ENCODE assay signal across 1 cellular context in the genomic region with DNA sequence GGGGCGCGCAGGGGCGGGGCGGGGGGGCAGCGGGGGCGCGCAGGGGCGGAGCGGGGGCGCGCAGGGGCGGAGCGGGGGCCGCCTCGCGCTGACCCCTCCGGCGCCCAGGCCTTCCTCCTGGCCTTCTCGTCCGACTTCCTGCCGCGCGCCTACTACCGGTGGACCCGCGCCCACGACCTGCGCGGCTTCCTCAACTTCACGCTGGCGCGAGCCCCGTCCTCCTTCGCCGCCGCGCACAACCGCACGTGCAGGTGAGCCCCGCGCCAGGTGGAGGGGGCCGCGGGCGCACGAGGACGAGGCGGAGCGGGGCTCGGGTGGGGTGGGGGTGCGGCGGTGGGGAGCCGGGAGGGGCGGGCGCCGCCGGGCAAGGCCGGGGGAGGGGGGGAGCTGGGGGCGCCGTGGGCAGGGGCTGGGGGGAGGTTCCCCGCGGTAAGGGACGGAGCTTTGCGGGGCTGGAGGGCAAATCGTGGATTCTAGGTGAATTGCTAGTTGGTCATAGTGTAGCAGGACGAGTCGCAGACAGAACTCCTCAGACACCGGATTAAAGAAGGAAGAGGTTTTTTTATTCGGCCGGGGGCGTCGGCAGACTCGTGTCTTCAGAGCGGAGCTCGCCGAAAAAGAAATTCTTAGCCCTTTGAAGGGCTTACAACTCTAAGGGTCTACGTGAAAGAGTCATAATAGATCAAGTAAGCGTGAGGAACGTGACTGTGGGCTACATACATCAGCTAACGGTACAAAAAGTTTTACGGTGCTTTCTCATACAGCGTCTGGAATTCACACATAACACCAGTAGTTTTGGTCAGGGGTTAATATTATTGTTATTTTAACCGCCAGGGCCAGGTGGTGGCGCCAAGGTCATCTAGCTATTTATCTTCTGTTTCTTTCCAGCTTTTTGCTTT.
TF ChIP-seq lines count a peak whose summit lies in the region.

No MANE protein-coding gene starts in this region.

TF ChIP-seq in K562, 482 proteins besides CTCF, POLR2A, EP300 and RAD21 (continued from another document):
- TF ChIP-seq, protein P1, sequence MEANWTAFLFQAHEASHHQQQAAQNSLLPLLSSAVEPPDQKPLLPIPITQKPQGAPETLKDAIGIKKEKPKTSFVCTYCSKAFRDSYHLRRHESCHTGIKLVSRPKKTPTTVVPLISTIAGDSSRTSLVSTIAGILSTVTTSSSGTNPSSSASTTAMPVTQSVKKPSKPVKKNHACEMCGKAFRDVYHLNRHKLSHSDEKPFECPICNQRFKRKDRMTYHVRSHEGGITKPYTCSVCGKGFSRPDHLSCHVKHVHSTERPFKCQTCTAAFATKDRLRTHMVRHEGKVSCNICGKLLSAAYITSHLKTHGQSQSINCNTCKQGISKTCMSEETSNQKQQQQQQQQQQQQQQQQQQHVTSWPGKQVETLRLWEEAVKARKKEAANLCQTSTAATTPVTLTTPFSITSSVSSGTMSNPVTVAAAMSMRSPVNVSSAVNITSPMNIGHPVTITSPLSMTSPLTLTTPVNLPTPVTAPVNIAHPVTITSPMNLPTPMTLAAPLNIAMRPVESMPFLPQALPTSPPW (CRISPR knock-in tag; IDR thresholded peaks at IDR 0.05) = peak; percentile 87
- TF ChIP-seq, protein P2, sequence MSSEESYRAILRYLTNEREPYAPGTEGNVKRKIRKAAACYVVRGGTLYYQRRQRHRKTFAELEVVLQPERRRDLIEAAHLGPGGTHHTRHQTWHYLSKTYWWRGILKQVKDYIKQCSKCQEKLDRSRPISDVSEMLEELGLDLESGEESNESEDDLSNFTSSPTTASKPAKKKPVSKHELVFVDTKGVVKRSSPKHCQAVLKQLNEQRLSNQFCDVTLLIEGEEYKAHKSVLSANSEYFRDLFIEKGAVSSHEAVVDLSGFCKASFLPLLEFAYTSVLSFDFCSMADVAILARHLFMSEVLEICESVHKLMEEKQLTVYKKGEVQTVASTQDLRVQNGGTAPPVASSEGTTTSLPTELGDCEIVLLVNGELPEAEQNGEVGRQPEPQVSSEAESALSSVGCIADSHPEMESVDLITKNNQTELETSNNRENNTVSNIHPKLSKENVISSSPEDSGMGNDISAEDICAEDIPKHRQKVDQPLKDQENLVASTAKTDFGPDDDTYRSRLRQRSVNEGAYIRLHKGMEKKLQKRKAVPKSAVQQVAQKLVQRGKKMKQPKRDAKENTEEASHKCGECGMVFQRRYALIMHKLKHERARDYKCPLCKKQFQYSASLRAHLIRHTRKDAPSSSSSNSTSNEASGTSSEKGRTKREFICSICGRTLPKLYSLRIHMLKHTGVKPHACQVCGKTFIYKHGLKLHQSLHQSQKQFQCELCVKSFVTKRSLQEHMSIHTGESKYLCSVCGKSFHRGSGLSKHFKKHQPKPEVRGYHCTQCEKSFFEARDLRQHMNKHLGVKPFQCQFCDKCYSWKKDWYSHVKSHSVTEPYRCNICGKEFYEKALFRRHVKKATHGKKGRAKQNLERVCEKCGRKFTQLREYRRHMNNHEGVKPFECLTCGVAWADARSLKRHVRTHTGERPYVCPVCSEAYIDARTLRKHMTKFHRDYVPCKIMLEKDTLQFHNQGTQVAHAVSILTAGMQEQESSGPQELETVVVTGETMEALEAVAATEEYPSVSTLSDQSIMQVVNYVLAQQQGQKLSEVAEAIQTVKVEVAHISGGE (CRISPR knock-in tag; IDR thresholded peaks at IDR 0.05) = peak in 1 of 3 experiments; percentile 77; a peak in 2 of 6 replicates
- TF ChIP-seq RBFOX2 (IDR thresholded peaks at IDR 0.05; ENCODE audit: low read depth, low read length) (peak; percentile 59), BHLHE40 (IDR thresholded peaks at IDR 0.05; ENCODE audit: low read length) (peak; percentile 60; the same call in 1 of the 2 replicates), ZBTB7A (IDR thresholded peaks at IDR 0.05; ENCODE audit: borderline replicate concordance, control insufficient read depth, low read depth, low read length) (peak; percentile 29; the same call in 1 of the 2 replicates), ZNF3 (CRISPR knock-in tag; IDR thresholded peaks at IDR 0.05) (no peak), ZNF584 (CRISPR knock-in tag; IDR thresholded peaks at IDR 0.05; ENCODE audit: low read depth) (peak; percentile 74; the same call in 1 of the 2 replicates)
- TF ChIP-seq, protein P3, sequence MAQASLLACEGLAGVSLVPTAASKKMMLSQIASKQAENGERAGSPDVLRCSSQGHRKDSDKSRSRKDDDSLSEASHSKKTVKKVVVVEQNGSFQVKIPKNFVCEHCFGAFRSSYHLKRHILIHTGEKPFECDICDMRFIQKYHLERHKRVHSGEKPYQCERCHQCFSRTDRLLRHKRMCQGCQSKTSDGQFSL (CRISPR knock-in tag; IDR thresholded peaks at IDR 0.05) = peak; percentile 80
- TF ChIP-seq, protein P3 (tag; IDR thresholded peaks at IDR 0.05) = peak in 1 of 2 experiments; percentile 31; a peak in 1 of 4 replicates
- TF ChIP-seq, protein P4, sequence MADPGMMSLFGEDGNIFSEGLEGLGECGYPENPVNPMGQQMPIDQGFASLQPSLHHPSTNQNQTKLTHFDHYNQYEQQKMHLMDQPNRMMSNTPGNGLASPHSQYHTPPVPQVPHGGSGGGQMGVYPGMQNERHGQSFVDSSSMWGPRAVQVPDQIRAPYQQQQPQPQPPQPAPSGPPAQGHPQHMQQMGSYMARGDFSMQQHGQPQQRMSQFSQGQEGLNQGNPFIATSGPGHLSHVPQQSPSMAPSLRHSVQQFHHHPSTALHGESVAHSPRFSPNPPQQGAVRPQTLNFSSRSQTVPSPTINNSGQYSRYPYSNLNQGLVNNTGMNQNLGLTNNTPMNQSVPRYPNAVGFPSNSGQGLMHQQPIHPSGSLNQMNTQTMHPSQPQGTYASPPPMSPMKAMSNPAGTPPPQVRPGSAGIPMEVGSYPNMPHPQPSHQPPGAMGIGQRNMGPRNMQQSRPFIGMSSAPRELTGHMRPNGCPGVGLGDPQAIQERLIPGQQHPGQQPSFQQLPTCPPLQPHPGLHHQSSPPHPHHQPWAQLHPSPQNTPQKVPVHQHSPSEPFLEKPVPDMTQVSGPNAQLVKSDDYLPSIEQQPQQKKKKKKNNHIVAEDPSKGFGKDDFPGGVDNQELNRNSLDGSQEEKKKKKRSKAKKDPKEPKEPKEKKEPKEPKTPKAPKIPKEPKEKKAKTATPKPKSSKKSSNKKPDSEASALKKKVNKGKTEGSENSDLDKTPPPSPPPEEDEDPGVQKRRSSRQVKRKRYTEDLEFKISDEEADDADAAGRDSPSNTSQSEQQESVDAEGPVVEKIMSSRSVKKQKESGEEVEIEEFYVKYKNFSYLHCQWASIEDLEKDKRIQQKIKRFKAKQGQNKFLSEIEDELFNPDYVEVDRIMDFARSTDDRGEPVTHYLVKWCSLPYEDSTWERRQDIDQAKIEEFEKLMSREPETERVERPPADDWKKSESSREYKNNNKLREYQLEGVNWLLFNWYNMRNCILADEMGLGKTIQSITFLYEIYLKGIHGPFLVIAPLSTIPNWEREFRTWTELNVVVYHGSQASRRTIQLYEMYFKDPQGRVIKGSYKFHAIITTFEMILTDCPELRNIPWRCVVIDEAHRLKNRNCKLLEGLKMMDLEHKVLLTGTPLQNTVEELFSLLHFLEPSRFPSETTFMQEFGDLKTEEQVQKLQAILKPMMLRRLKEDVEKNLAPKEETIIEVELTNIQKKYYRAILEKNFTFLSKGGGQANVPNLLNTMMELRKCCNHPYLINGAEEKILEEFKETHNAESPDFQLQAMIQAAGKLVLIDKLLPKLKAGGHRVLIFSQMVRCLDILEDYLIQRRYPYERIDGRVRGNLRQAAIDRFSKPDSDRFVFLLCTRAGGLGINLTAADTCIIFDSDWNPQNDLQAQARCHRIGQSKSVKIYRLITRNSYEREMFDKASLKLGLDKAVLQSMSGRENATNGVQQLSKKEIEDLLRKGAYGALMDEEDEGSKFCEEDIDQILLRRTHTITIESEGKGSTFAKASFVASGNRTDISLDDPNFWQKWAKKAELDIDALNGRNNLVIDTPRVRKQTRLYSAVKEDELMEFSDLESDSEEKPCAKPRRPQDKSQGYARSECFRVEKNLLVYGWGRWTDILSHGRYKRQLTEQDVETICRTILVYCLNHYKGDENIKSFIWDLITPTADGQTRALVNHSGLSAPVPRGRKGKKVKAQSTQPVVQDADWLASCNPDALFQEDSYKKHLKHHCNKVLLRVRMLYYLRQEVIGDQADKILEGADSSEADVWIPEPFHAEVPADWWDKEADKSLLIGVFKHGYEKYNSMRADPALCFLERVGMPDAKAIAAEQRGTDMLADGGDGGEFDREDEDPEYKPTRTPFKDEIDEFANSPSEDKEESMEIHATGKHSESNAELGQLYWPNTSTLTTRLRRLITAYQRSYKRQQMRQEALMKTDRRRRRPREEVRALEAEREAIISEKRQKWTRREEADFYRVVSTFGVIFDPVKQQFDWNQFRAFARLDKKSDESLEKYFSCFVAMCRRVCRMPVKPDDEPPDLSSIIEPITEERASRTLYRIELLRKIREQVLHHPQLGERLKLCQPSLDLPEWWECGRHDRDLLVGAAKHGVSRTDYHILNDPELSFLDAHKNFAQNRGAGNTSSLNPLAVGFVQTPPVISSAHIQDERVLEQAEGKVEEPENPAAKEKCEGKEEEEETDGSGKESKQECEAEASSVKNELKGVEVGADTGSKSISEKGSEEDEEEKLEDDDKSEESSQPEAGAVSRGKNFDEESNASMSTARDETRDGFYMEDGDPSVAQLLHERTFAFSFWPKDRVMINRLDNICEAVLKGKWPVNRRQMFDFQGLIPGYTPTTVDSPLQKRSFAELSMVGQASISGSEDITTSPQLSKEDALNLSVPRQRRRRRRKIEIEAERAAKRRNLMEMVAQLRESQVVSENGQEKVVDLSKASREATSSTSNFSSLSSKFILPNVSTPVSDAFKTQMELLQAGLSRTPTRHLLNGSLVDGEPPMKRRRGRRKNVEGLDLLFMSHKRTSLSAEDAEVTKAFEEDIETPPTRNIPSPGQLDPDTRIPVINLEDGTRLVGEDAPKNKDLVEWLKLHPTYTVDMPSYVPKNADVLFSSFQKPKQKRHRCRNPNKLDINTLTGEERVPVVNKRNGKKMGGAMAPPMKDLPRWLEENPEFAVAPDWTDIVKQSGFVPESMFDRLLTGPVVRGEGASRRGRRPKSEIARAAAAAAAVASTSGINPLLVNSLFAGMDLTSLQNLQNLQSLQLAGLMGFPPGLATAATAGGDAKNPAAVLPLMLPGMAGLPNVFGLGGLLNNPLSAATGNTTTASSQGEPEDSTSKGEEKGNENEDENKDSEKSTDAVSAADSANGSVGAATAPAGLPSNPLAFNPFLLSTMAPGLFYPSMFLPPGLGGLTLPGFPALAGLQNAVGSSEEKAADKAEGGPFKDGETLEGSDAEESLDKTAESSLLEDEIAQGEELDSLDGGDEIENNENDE (IDR thresholded peaks at IDR 0.05; ENCODE audit: low read depth, low read length) = no peak
